Comparison of ENCODE assay signal across 17 cellular contexts in the genomic region with DNA sequence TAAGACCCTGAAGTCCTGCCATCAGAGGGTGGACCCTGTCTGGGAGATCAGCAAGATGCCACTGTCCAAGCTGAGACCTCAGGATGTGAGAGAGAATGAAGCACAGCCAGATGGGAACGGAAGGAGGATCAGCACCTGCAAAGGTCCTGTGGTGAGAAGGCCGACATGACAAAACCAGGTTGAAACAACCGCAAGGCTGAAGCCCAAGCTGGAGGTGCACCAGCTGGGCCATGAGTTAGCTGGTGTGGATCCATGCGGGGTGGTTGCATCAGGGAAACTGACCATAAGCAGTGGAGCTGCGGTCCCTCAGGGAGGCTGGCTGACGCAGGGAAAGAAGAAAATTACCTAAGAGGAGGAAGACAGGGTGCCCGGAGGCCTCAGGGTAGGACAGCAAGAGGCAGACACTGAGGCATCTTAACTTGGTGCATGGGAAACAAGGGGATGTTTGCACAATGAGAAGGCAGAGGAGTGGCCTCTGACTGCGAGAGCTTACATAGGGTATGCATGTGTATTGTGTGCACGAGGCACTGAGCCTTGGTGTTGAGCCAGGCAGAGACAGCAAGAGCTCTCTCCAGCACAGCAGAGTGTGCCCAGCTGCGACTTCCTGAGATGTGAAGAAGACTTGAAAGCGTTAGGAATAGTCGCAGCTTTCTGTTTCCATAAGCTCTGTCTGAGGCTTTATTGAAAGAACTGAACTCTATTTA.
DNase-seq lines count a peak whose midpoint lies in the region; FAIRE-seq and TF ChIP-seq lines count a peak whose summit lies in the region.
"Had no signal": no experiment of that assay in that cellular context is flagged by ENCODE, and none has a peak within 500 bp of the region (broad histone marks: within the 10 kb centered on the region; RNA-seq: fewer than 3 reads in every experiment).

No MANE protein-coding gene starts in this region.

- no peaks in the 10 kb centered on the region for H3K79me2 ChIP-seq in H1 (ENCODE audit: control insufficient read depth in 1 of 2, insufficient read depth in 2 of 2, low read length in 2 of 2)

- TF ChIP-seq RAD21 in H1 (IDR thresholded peaks at IDR 0.05 in 1 of 2, conservative IDR thresholded peaks at IDR 0.05 in 1 of 2; ENCODE audit: low read depth in 2 of 2, low read length in 2 of 2), result no peak

- H4K5ac ChIP-seq in H1 (ENCODE audit: insufficient read length, low read depth, low read length), result no peak overlapping the region

- no peak for TF ChIP-seq CTCF in H1 (IDR thresholded peaks at IDR 0.05; ENCODE audit: control extremely low read depth in 1 of 3, insufficient read depth in 1 of 3, low read depth in 1 of 3, low read length in 3 of 3)

- 0 out of 2 replicates have a peak overlapping the region, but pooled peaks have one; percentile 5 for H2BK12ac ChIP-seq in H1 (ENCODE audit: low read depth, low read length)

- H3K4me1 ChIP-seq in H1 (replicated peaks in 1 of 4; ENCODE audit: control insufficient read depth in 3 of 4, insufficient read depth in 4 of 4, low read length in 3 of 4), result peaks cover 0 to 2% (median under 1%) of the 10 kb centered on the region in 4 experiments; a peak in 3 of 7 replicates
- H3K4me1 ChIP-seq: lower lobe of right lung had no signal

- no peak for TF ChIP-seq POLR2A in H1 (IDR thresholded peaks at IDR 0.05; ENCODE audit: control extremely low read depth in 1 of 2, low read depth in 2 of 2, low read length in 2 of 2)

- no peak overlapping the region for H3K14ac ChIP-seq in H1 (ENCODE audit: insufficient read length)

- H2BK15ac ChIP-seq in H1 (ENCODE audit: low read length), result no peak overlapping the region

- no peaks in the 10 kb centered on the region for H4K20me1 ChIP-seq in H1 (replicated peaks in 1 of 2; ENCODE audit: control insufficient read depth in 1 of 2, insufficient read depth in 2 of 2, low read length in 2 of 2)

- H3K79me1 ChIP-seq in H1 (ENCODE audit: low read depth, low read length), result no peaks in the 10 kb centered on the region

- H3K23ac ChIP-seq in H1 (ENCODE audit: insufficient read length), result no peak overlapping the region

- FAIRE-seq in H1 (lab: Jason Lieb, UNC), result no peak

- no peak overlapping the region for H3K18ac ChIP-seq in H1 (ENCODE audit: extremely low read depth, low read length)

- H3K36me3 ChIP-seq in H1 (ENCODE audit: control insufficient read depth in 2 of 4, insufficient read depth in 4 of 4, low read length in 3 of 4), result no peaks in the 10 kb centered on the region; a peak in 1 of 8 replicates
- H3K36me3 ChIP-seq: lower lobe of right lung had no signal

- no peak overlapping the region for H2BK20ac ChIP-seq in H1 (ENCODE audit: low read length)

- peak overlapping the region; percentile 65; the same call in 1 of the 2 replicates for H2AFZ ChIP-seq in H1 (ENCODE audit: low read length)

- H3K27me3 ChIP-seq in H1 (replicated peaks in 1 of 4; ENCODE audit: control insufficient read depth in 3 of 4, extremely low read depth in 1 of 4, insufficient read depth in 3 of 4, low read length in 3 of 4), result no peaks in the 10 kb centered on the region

- no peak overlapping the region for H3K4me2 ChIP-seq in H1 (ENCODE audit: insufficient read depth in 1 of 2, low read depth in 2 of 2, low read length in 2 of 2)

- CTCF ChIA-PET in H1 (lab: Charles Lee; ENCODE audit: partially characterized antibody), result no interaction called here

- DNase-seq in NCI-H1417 (lab: John Stamatoyannopoulos, UW), result peak; percentile 23 to 67 (median 62)
- no peak for DNase-seq in NCI-H1417 treated with DMSO at 0.1 percent for 48 hours (lab: John Stamatoyannopoulos, UW)
- peak; percentile 86 for DNase-seq in NCI-H345 (lab: John Stamatoyannopoulos, UW)
- DNase-seq in H1 (ENCODE audit: low read depth in 1 of 2, low spot score in 2 of 2), result no peak
- DNase-seq in superior temporal gyrus (ENCODE audit: extremely low spot score), result peak; percentile 52
- no peak for DNase-seq in GM19240 (ENCODE audit: insufficient read length, low spot score)
- no peak for DNase-seq in LoVo (ENCODE audit: low spot score)
- DNase-seq in activated CD4-positive, alpha-beta T cell treated with anti-CD3 and anti-CD28 coated beads, Interleukin-2, amount 50 U/mL, for 4 hours, result no peak
- DNase-seq: 8988T; activated naive CD4-positive, alpha-beta T cell treated with anti-CD3 and anti-CD28 coated beads for 36 hours; CD8-positive, alpha-beta T cell; GF-D8; lower lobe of right lung; NCI-H2171 treated with DMSO at 0.1 percent for 48 hours; nephron progenitor cell; retina; SW 1271 had no signal

- H3K4ac ChIP-seq in H1 (replicated peaks; ENCODE audit: insufficient read length, low read depth, low read length), result no peak overlapping the region

- no peak for TF ChIP-seq EP300 in H1 (IDR thresholded peaks at IDR 0.05; ENCODE audit: borderline replicate concordance in 1 of 2, low read depth in 2 of 2, low read length in 2 of 2)

- POLR2A ChIA-PET in H1 (lab: Charles Lee; ENCODE audit: partially characterized antibody), result no interaction called here

- no peak overlapping the region for H3K56ac ChIP-seq in H1 (replicated peaks; ENCODE audit: insufficient read length, low read depth, low read length)

- H4K8ac ChIP-seq in H1 (ENCODE audit: extremely low read depth, insufficient read depth, low read length), result no peak overlapping the region

- no peak overlapping the region for H3K9ac ChIP-seq in H1 (replicated peaks in 1 of 4; ENCODE audit: extremely low read depth in 1 of 4, low read depth in 3 of 4, low read length in 3 of 4)

- no peaks in the 10 kb centered on the region for H3K9me3 ChIP-seq in H1 (ENCODE audit: insufficient read depth in 2 of 2, low read depth in 1 of 2, low read length in 1 of 2)
- H3K9me3 ChIP-seq: lower lobe of right lung had no signal

- H4K91ac ChIP-seq in H1 (replicated peaks; ENCODE audit: insufficient read length, low read length), result no peak overlapping the region

- H3K4me3 ChIP-seq in H1 (ENCODE audit: extremely low read depth in 1 of 4, insufficient read depth in 2 of 4, low read depth in 3 of 4, low read length in 4 of 4), result no peak overlapping the region
- H3K4me3 ChIP-seq: lower lobe of right lung had no signal

- no peak overlapping the region for H3K27ac ChIP-seq in H1 (ENCODE audit: low read depth, low read length)
- H3K27ac ChIP-seq: lower lobe of right lung had no signal

- 90% methylated on average over 12 of the region's 12 CpGs; no CpG with 5 or more reads in 1 of the 2 experiments for WGBS in H1 (ENCODE audit: extremely low coverage in 1 of 2, insufficient coverage in 1 of 2, insufficient read length in 1 of 2, insufficient replicate concordance in 2 of 2, low coverage in 1 of 2, low lambda C conversion rate in 2 of 2, missing lambda C conversion rate in 1 of 2), 2 experiments

- H2AK5ac ChIP-seq in H1 (ENCODE audit: low read depth, low read length), result no peak overlapping the region

- no peak overlapping the region for H2BK120ac ChIP-seq in H1 (replicated peaks; ENCODE audit: low read depth, low read length)

- no peak overlapping the region for H2BK5ac ChIP-seq in H1 (ENCODE audit: low read depth, low read length)

- H3K23me2 ChIP-seq in H1 (ENCODE audit: low read depth, low read length), result 0 out of 2 replicates have a peak, but pooled peaks cover 2% of the 10 kb centered on the region

TF ChIP-seq in H1, 55 proteins besides CTCF, POLR2A, EP300 and RAD21:
- no peak for TF ChIP-seq SUZ12 (IDR thresholded peaks at IDR 0.05; ENCODE audit: low read length)
- no peak for TF ChIP-seq CBX8 (IDR thresholded peaks at IDR 0.05; ENCODE audit: borderline replicate concordance, low read depth, low read length)
- TF ChIP-seq, protein P1, sequence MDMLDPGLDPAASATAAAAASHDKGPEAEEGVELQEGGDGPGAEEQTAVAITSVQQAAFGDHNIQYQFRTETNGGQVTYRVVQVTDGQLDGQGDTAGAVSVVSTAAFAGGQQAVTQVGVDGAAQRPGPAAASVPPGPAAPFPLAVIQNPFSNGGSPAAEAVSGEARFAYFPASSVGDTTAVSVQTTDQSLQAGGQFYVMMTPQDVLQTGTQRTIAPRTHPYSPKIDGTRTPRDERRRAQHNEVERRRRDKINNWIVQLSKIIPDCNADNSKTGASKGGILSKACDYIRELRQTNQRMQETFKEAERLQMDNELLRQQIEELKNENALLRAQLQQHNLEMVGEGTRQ (IDR thresholded peaks at IDR 0.05; ENCODE audit: low read length), result no peak
- no peak for TF ChIP-seq GABPA (IDR thresholded peaks at IDR 0.05; ENCODE audit: borderline replicate concordance, insufficient read depth, low read length)
- no peak for TF ChIP-seq POLR2AphosphoS5 (IDR thresholded peaks at IDR 0.05; ENCODE audit: low read depth, low read length)
- TF ChIP-seq CEBPB (IDR thresholded peaks at IDR 0.05; ENCODE audit: low read depth, low read length), result no peak
- TF ChIP-seq CBX5 (IDR thresholded peaks at IDR 0.05; ENCODE audit: low read depth, low read length), result no peak

Comparison
In these comparisons a context has a peak if more than half of its experiments do, and no peak if none do; other contexts are left out.
1. DNase-seq: peak in NCI-H1417 (3 of 3), NCI-H345 (single experiment) and superior temporal gyrus (single experiment); none in NCI-H1417 treated with DMSO at 0.1 percent for 48 hours (single experiment), H1 (0 of 2), GM19240 (single experiment), LoVo (single experiment) and activated CD4-positive, alpha-beta T cell treated with anti-CD3 and anti-CD28 coated beads, Interleukin-2, amount 50 U/mL, for 4 hours (0 of 2).